In the genomic region with DNA sequence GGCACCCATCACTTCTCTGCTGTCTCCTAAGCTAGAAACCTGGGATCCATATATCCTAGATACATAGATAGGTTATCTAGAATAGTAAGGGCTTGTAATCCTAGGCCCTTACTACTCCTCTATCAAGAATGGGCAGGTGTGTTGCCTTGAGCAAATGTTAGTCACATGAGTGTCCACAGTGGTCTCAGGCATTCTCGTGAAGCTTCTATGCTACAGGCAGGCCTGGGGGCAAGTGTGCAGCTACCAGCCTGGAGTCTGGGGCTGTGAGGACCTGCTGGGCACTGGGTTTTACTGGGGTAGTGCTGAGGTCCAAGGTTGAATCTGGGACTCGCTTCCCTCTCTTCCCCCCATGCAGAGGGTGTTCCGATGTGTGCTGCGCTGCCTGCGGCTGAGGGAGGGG, we compare ENCODE assay signal across 27 cellular contexts.
"Had no signal": no experiment of that assay in that cellular context is flagged by ENCODE, and none has a peak within 500 bp of the region (broad histone marks: within the 10 kb centered on the region; RNA-seq: fewer than 3 reads in every experiment).

No MANE protein-coding gene starts in this region.

- H3K4me2 ChIP-seq: neural progenitor cell had no signal

- H3K4me3 ChIP-seq: coronary artery, esophagus squamous epithelium, heart right ventricle, lung, neural progenitor cell, prostate gland, right atrium auricular region, sigmoid colon, testis, tibial artery, upper lobe of left lung had no signal

- H3K9ac ChIP-seq: neural progenitor cell had no signal

- H3K27ac ChIP-seq: coronary artery, esophagus squamous epithelium, heart right ventricle, neural progenitor cell, prostate gland, right atrium auricular region, sigmoid colon, testis, tibial artery, upper lobe of left lung had no signal

- H3K27ac Mint-ChIP-seq: nephron; neural progenitor cell; stimulated activated memory B cell treated with anti-CD40 and anti-IgM and Interleukin-4, amounts not matched to agents 10 μg/mL and 1 μg/mL and 100 μg/mL, for 72 hours had no signal

- H3K4me1 ChIP-seq: esophagus squamous epithelium, neural progenitor cell, prostate gland, right atrium auricular region, sigmoid colon, testis, tibial artery, upper lobe of left lung had no signal

- H3K4me1 Mint-ChIP-seq: memory B cell, nephron had no signal

- H3K4me3 Mint-ChIP-seq: memory B cell; naive B cell; nephron; neural progenitor cell; stimulated activated memory B cell treated with anti-CD40 and anti-IgM and Interleukin-4, amounts not matched to agents 10 μg/mL and 1 μg/mL and 100 μg/mL, for 72 hours had no signal

- DNase-seq: dermis blood vessel endothelial cell; effector memory CD4-positive, alpha-beta T cell; erythroblast; esophagus squamous epithelium; foreskin melanocyte; glutamatergic neuron; heart right ventricle; hippocampal formation; naive B cell; sigmoid colon; stimulated activated CD4-positive, alpha-beta T cell treated with anti-CD3 and anti-CD28 coated beads, Interleukin-4, amount 100 ng/mL, for 4 hours; stimulated activated naive CD8-positive, alpha-beta T cell treated with anti-CD3 and anti-CD28 coated beads, Interleukin-15, Interleukin-2, amounts not matched to agents 100 U/mL and 50 U/mL, for 24 hours; substantia nigra; testis; tibial artery had no signal

- H2AFZ ChIP-seq: neural progenitor cell had no signal

- H3K9me3 Mint-ChIP-seq: memory B cell; stimulated activated memory B cell treated with anti-CD40 and anti-IgM and Interleukin-4, amounts not matched to agents 10 μg/mL and 1 μg/mL and 100 μg/mL, for 72 hours had no signal

- H3K9me3 ChIP-seq: esophagus squamous epithelium, heart right ventricle, prostate gland, right atrium auricular region, sigmoid colon, testis, tibial artery, upper lobe of left lung had no signal

- FAIRE-seq: endometrium, islet of Langerhans, urothelium cell line had no signal

- ATAC-seq: stimulated activated memory B cell treated with anti-CD40 and anti-IgM and Interleukin-4, amounts not matched to agents 10 μg/mL and 1 μg/mL and 100 μg/mL, for 72 hours; stimulated activated naive CD8-positive, alpha-beta T cell treated with anti-CD3 and anti-CD28 coated beads, Interleukin-15, Interleukin-2, amounts not matched to agents 100 U/mL and 50 U/mL, for 24 hours had no signal

- H3K27me3 ChIP-seq: neural progenitor cell, right atrium auricular region, testis, upper lobe of left lung had no signal
